In the genomic region with DNA sequence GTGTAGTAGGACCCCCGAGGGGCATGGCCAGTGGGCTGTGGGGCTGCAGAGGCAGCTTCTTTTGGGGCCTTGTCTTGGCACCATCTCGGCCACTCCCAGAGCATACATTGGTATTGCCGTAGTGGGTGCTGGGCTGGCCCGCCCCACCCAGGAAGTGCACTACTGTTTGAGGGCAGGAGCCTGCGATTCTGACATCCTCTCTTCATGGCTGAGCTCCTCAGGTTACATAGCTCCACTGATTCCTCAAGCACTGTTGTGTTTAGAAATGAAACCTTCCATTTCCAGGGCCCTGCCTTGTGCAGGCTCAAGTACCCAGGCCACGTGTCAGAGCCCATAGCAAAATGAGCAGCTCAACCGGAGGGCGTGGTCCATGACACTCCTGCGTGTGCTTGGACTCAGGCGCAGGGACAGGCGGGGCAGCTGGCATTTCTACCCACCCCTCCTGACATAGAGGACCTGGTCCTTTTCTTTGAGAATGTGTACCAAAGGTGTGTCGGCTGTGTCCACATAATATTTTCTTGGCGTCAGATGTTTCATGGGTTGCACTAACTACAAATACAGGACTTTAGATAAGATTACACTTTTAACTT, we compare ENCODE assay signal across 7 cellular contexts.
DNase-seq lines count a peak whose midpoint lies in the region; ATAC-seq, FAIRE-seq and TF ChIP-seq lines count a peak whose summit lies in the region.

No MANE protein-coding gene starts in this region.

- peak; percentile 33 for DNase-seq in RCC 7860 (ENCODE audit: low spot score)
- peak in 1 of 2 donors; percentile 64 for DNase-seq in ascending aorta (ENCODE audit: low spot score in 2 of 2)
- DNase-seq in stimulated activated CD4-positive, alpha-beta T cell treated with anti-CD3 and anti-CD28 coated beads, Interleukin-4, amount 100 ng/mL, for 1 hour: peak; percentile 53
- no peak for DNase-seq in C1 segment of cervical spinal cord (lab: John Stamatoyannopoulos, UW)
- DNase-seq in osteoblast (ENCODE audit: insufficient read length, low spot score, missing footprints): no peak

- no peaks in the 10 kb centered on the region for H3K27me3 ChIP-seq in ascending aorta
- no peaks in the 10 kb centered on the region for H3K27me3 ChIP-seq in osteoblast (ENCODE audit: insufficient read depth, low read length)

- peak overlapping the region; percentile 4 to 63 for H3K4me3 ChIP-seq in ascending aorta
- H3K4me3 ChIP-seq in osteoblast (ENCODE audit: insufficient read depth, low read length): no peak overlapping the region

- FAIRE-seq in RCC 7860 (lab: Jason Lieb, UNC): no peak

- no peak overlapping the region for H3K4me2 ChIP-seq in osteoblast (ENCODE audit: insufficient read depth, low read length)

- peak; percentile 31 for TF ChIP-seq POLR2A in GM19099 (IDR thresholded peaks at IDR 0.05; ENCODE audit: extremely low read depth, insufficient read length, low read depth)

- no peak overlapping the region for H2AFZ ChIP-seq in osteoblast (ENCODE audit: low read length)

- peaks cover 16% of the 10 kb centered on the region for H3K79me2 ChIP-seq in osteoblast (ENCODE audit: insufficient read depth, low read length)

- H4K20me1 ChIP-seq in osteoblast (ENCODE audit: insufficient read depth, low read length): no peaks in the 10 kb centered on the region

- H3K9me3 ChIP-seq in ascending aorta (no peaks in the 10 kb centered on the region), osteoblast (ENCODE audit: low read depth, low read length) (peaks cover 2% of the 10 kb centered on the region)

- TF ChIP-seq CTCF in ascending aorta (IDR thresholded peaks at IDR 0.05) (no peak), osteoblast (IDR thresholded peaks at IDR 0.05; ENCODE audit: extremely low read depth, low read depth, low read length) (no peak)

- H3K4me1 ChIP-seq in ascending aorta (peaks cover 5 to 12% of the 10 kb centered on the region in 2 donors), osteoblast (ENCODE audit: insufficient read depth, low read length) (peaks cover 23% of the 10 kb centered on the region)

- ATAC-seq in HG02981 (IDR thresholded peaks at IDR 0.05; ENCODE audit: unreplicated experiment): peak; percentile 56

- intact Hi-C loops in ascending aorta (cut with DNase I): loop anchor here (5.0 kb wide), 1 partner anchor 35 kb away; no protein-coding TSS in a partner anchor

- H3K27ac ChIP-seq in ascending aorta (peak overlapping the region; percentile 76 to 95), osteoblast (ENCODE audit: low read depth, low read length) (no peak overlapping the region)

- H3K36me3 ChIP-seq in ascending aorta (no peaks in the 10 kb centered on the region), osteoblast (ENCODE audit: insufficient read depth, low read length) (no peaks in the 10 kb centered on the region)

Comparison
In these comparisons a context has a peak if more than half of its experiments do, and no peak if none do; other contexts are left out.
1. DNase-seq: peak in RCC 7860 (single experiment) and stimulated activated CD4-positive, alpha-beta T cell treated with anti-CD3 and anti-CD28 coated beads, Interleukin-4, amount 100 ng/mL, for 1 hour (single experiment); none in C1 segment of cervical spinal cord (0 of 14) and osteoblast (single experiment).